Comparison of ENCODE assay signal across 9 cellular contexts in the genomic region with DNA sequence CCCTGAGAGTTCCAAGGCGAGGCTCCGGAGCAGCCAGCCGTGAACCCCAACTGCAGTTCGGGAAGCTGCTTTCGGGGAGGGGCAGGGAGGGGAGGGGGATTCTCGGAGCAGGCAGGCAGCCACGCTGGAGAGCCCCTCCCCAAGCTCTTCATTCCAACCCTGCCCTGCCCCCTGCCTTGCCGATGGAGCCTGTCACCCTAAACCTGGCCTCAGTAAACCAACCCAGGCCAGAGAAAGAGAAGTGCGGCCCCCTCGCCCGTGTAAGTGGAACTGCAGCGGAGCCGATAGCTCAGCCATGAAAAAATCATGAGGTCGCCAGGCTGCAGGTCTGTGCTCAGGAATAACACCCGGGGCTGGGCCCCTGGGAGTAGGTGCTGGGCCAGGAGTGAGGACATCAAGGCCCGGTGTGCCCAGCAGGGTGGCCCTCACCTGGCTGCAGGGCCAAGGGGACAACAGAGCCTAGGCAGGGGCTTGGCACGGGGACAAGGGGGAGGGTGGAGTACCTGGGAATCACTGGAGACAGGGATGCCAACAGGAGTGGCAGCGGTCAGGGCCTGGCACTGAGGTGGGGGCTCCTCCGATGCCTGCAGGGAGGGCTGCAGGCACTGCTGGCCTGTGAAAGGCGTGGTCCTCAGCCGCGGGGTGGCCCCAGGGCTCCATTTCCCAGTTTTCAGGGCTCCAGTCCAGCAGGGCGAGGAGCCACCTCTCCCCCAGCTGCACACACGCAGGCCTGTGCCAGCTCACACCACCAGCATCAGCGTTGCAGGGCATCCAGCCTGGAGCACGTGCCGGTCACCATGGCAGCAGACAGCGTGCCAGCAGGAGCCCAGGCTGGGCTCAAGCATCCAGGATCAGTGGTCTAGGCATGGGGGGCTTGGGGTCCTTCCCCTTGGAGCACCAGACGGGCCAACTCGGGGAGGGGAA. TPM values are rescaled to one million over a fixed set of nuclear protein-coding genes. Genes with fewer than 3 reads are reported as not detected.
A peak's percentile ranks its signal among the peaks of the same experiment; 100 is the strongest.
DNase-seq lines count a peak whose midpoint lies in the region; TF ChIP-seq lines count a peak whose summit lies in the region.
"Had no signal": no experiment of that assay in that cellular context is flagged by ENCODE, and none has a peak within 500 bp of the region (broad histone marks: within the 10 kb centered on the region; RNA-seq: fewer than 3 reads in every experiment).

No MANE protein-coding gene starts in this region.

- H3K27me3 ChIP-seq in mammary epithelial cell (ENCODE audit: insufficient read depth, low read length) = no peaks in the 10 kb centered on the region

- no peak for TF ChIP-seq CTCF in mammary epithelial cell (conservative IDR thresholded peaks at IDR 0.05 in 1 of 2, IDR thresholded peaks at IDR 0.05 in 1 of 2; ENCODE audit: extremely low read depth in 1 of 2, insufficient read depth in 1 of 2, low read depth in 1 of 2, low read length in 2 of 2)

- CTCF ChIA-PET in mammary epithelial cell (lab: Charles Lee; ENCODE audit: low non-redundant PET) = no interaction called here

- no peaks in the 10 kb centered on the region for H3K79me2 ChIP-seq in mammary epithelial cell (ENCODE audit: insufficient read depth, low read length)

- no peaks in the 10 kb centered on the region for H3K9me3 Mint-ChIP-seq in immature natural killer cell

- no peak overlapping the region for H2AFZ ChIP-seq in mammary epithelial cell (ENCODE audit: low read depth, low read length)

- WGBS in mammary epithelial cell (ENCODE audit: low coverage, missing lambda C conversion rate) = 70% methylated on average over 20 of the region's 30 CpGs

- DNase-seq in DMS79 treated with DMSO at 0.1 percent for 48 hours (lab: John Stamatoyannopoulos, UW) = peak; percentile 58
- DNase-seq in NCI-H1694 treated with DMSO at 0.1 percent for 48 hours (lab: John Stamatoyannopoulos, UW) = peak; percentile 55
- peak; percentile 57 for DNase-seq in cerebellar cortex (ENCODE audit: low spot score)
- DNase-seq in myocyte (ENCODE audit: low read depth) = peak; percentile 75
- no peak for DNase-seq in immature natural killer cell
- no peak for DNase-seq in HPDE6-E6E7 (ENCODE audit: extremely low spot score)
- DNase-seq in OCI-M2 (lab: John Stamatoyannopoulos, UW; ENCODE audit: unreplicated experiment) = no peak
- no peak for DNase-seq in mammary epithelial cell

- H3K4me1 Mint-ChIP-seq in immature natural killer cell = peaks cover 6 to 7% of the 10 kb centered on the region in 2 donors

- in situ Hi-C loops in mammary epithelial cell (cut with MboI; ENCODE audit: low sequenced_read_pairs in 2 of 2) = no loop called here

- peaks cover 16% of the 10 kb centered on the region for H3K4me1 ChIP-seq in mammary epithelial cell (ENCODE audit: insufficient read depth, low read length)

- dilution Hi-C loops in mammary epithelial cell (cut with HindIII; ENCODE audit: low sequenced_read_pairs) = loop anchor here (25.0 kb wide), 1 partner anchor 511 kb away; no protein-coding TSS in a partner anchor

- peaks cover 1% of the 10 kb centered on the region for H4K20me1 ChIP-seq in mammary epithelial cell (ENCODE audit: insufficient read depth, low read length)

- H3K36me3 ChIP-seq in mammary epithelial cell (ENCODE audit: insufficient read depth, low read length) = no peaks in the 10 kb centered on the region

- H3K9ac ChIP-seq in mammary epithelial cell (ENCODE audit: insufficient read depth, low read length) = no peak overlapping the region

- H3K4me3 ChIP-seq in mammary epithelial cell (replicated peaks in 1 of 3; ENCODE audit: insufficient read depth in 1 of 3, low read depth in 2 of 3, low read length in 3 of 3) = no peak overlapping the region
- H3K4me3 ChIP-seq: coronary artery had no signal

- no peak overlapping the region for H3K27ac ChIP-seq in mammary epithelial cell (ENCODE audit: insufficient read depth, low read depth, low read length)
- H3K27ac ChIP-seq: coronary artery had no signal

- H3K27ac Mint-ChIP-seq in immature natural killer cell = no peak overlapping the region

- peaks cover 2 to 9% (median 7%) of the 10 kb centered on the region in 3 donors for H3K27me3 Mint-ChIP-seq in immature natural killer cell (ENCODE audit: low read depth in 3 of 3)

- H3K4me2 ChIP-seq in mammary epithelial cell (ENCODE audit: insufficient read depth, low read depth, low read length) = no peak overlapping the region

- no TSS peak for BruUV-seq in mammary epithelial cell (replicated peaks; lab: Mats Ljungman, UMichigan)

- intact Hi-C loops in mammary epithelial cell (cut with micrococcal nuclease) = no loop called here

- no peak overlapping the region for H3K4me3 Mint-ChIP-seq in immature natural killer cell

- H3K36me3 Mint-ChIP-seq in immature natural killer cell = peaks cover 0 to 4% (median 0%) of the 10 kb centered on the region in 3 donors

- no peaks in the 10 kb centered on the region for H3K9me3 ChIP-seq in mammary epithelial cell (replicated peaks; ENCODE audit: insufficient read depth, low read length)

RNA-seq across cellular contexts. Expression of gene FSCN2, which starts 4.8 kb away (rescaled TPM):
- total RNA-seq in myocyte = 1.5 and 3.0 TPM in 2 replicates
- polyA plus RNA-seq in myocyte (2012) = 4.4 TPM
- under 1 TPM in 1 of 3 donors, not detected in 2; 0.23 TPM for polyA plus RNA-seq in immature natural killer cell
- total RNA-seq in mammary epithelial cell = under 1 TPM; 0.47 to 0.83 TPM
- 0.03 TPM for polyA plus RNA-seq in mammary epithelial cell
- polyA minus RNA-seq in mammary epithelial cell = not detected

RNA-seq across cellular contexts. Expression of gene ACTG1, which starts 10.8 kb away (rescaled TPM):
- total RNA-seq in myocyte (1,458 and 1,934 TPM in 2 replicates), mammary epithelial cell (over 10,000 TPM in 1 of 2 donors, 1,000 to 10,000 TPM in 1; 3,950 to 24,255 TPM)
- polyA plus RNA-seq in myocyte (2012) = 4,670 TPM
- polyA plus RNA-seq in immature natural killer cell (1,000 to 10,000 TPM; 1,637 to 3,074 (median 2,788) TPM), mammary epithelial cell (8,707 TPM)
- polyA minus RNA-seq in mammary epithelial cell = 4,992 TPM

RNA-seq across cellular contexts. Expression of gene FAAP100, which starts 28.8 kb away (rescaled TPM):
- total RNA-seq in myocyte (29.3 and 44.2 TPM in 2 replicates), mammary epithelial cell (10 to 100 TPM; 23.5 to 26.6 TPM)
- 28.0 TPM for polyA plus RNA-seq in myocyte (2012)
- polyA plus RNA-seq in immature natural killer cell (10 to 100 TPM; 11.4 to 25.0 (median 14.5) TPM), mammary epithelial cell (14.6 TPM)
- polyA minus RNA-seq in mammary epithelial cell = 37.0 TPM

Comparison
In these comparisons a context has a peak if more than half of its experiments do, and no peak if none do; other contexts are left out.
1. DNase-seq: peak in DMS79 treated with DMSO at 0.1 percent for 48 hours (single experiment), NCI-H1694 treated with DMSO at 0.1 percent for 48 hours (single experiment), cerebellar cortex (single experiment) and myocyte (single experiment); none in immature natural killer cell (0 of 3), HPDE6-E6E7 (single experiment), OCI-M2 (single experiment) and mammary epithelial cell (single experiment).